8 cellular contexts compared by ENCODE assay signal in the genomic region with DNA sequence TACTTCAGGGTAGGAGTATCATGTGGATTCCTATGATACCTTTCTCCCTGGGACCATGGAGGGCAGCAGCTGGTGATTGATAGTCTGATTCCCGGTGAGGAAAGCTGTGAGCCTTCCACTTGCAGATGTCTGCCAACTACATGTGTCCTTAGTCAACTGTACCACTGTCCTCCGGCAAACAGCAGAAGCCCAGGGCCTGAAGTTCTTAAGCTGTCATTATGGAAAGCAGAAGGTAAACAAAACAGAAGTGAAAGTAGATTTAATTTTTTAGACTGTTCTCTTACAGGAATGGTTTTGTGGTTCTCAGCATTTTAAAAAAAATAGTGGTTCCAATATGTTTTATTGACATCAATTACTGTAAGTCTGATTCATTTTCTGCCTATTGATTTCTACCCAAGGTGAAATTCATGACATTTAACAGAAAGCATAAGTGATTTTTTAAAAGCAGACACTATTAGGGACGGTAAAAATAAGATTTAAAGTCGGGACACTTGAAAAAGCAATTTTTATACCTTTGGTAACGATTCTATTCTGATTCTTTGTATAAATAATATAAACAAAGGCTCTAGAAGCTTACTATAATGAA. TPM values are rescaled to one million over a fixed set of nuclear protein-coding genes. Genes with fewer than 3 reads are reported as not detected.
DNase-seq lines count a peak whose midpoint lies in the region; ATAC-seq and TF ChIP-seq lines count a peak whose summit lies in the region.

No MANE protein-coding gene starts in this region.

- H3K79me2 ChIP-seq in MM.1S (ENCODE audit: low read length), result peaks cover 39% of the 10 kb centered on the region

- no peak overlapping the region for H3K27ac ChIP-seq in MM.1S (ENCODE audit: low read length)

- intact Hi-C loops in activated B cell treated with CpG ODN at 0.5 μM for 24 hours (cut with micrococcal nuclease), result loop anchor here (1.0 to 2.0 kb wide), 4 partner anchors 14 to 69 kb away; a partner anchor contains a TSS
- intact Hi-C loops in mucosa of descending colon (cut with DNase I, micrococcal nuclease), result no loop called here

- H3K9me3 ChIP-seq in mucosa of descending colon (no peaks in the 10 kb centered on the region), MM.1S (replicated peaks; ENCODE audit: insufficient read depth, low read length) (no peaks in the 10 kb centered on the region)

- TF ChIP-seq CTCF in activated B cell treated with CpG ODN at 0.5 μM for 24 hours (IDR thresholded peaks at IDR 0.05) (no peak), mucosa of descending colon (IDR thresholded peaks at IDR 0.05) (no peak), MM.1S (IDR thresholded peaks at IDR 0.05; ENCODE audit: low read length) (no peak)

- H2AFZ ChIP-seq in MM.1S (ENCODE audit: low read length), result no peak overlapping the region

- H3F3A ChIP-seq in MM.1S (ENCODE audit: insufficient read depth, low read length), result no peaks in the 10 kb centered on the region

- no peaks in the 10 kb centered on the region for H3K9me2 ChIP-seq in MM.1S (replicated peaks; ENCODE audit: insufficient read depth, low read length)

- peaks cover 66% of the 10 kb centered on the region for H3K36me3 Mint-ChIP-seq in activated B cell treated with CpG ODN at 0.5 μM for 24 hours (ENCODE audit: low read depth)

- peak; percentile 46 for ATAC-seq in HG02610 (IDR thresholded peaks at IDR 0.05; ENCODE audit: unreplicated experiment)
- ATAC-seq in activated B cell treated with CpG ODN at 0.5 μM for 24 hours (ENCODE audit: low read depth), result peak; percentile 78
- peak; percentile 53 for ATAC-seq in mucosa of descending colon
- no peak for ATAC-seq in HG02884 (IDR thresholded peaks at IDR 0.05; ENCODE audit: unreplicated experiment)

- peak overlapping the region; percentile 79 for H3K4me3 Mint-ChIP-seq in activated B cell treated with CpG ODN at 0.5 μM for 24 hours

- H3K9ac ChIP-seq in MM.1S (ENCODE audit: low read length), result no peak overlapping the region

- no peaks in the 10 kb centered on the region for H3K9me3 Mint-ChIP-seq in activated B cell treated with CpG ODN at 0.5 μM for 24 hours

- DNase-seq in activated B cell treated with CpG ODN at 0.5 μM for 24 hours (no peak), mucosa of descending colon (no peak), NCI-H1694 (lab: John Stamatoyannopoulos, UW) (no peak), MM.1S (no peak), iPS-NIHi7 (ENCODE audit: extremely low spot score) (no peak)

- H3K4me2 ChIP-seq in MM.1S (ENCODE audit: low read depth, low read length), result no peak overlapping the region

- POLR2A ChIA-PET in activated B cell treated with CpG ODN at 0.5 μM for 24 hours (lab: Charles Lee), result interaction anchor here (0.6 to 61.9 kb wide), 10 partner anchors 9 to 440 kb away, joined by 3 to 1679 read pairs (median 8); a partner anchor contains a TSS

- no peaks in the 10 kb centered on the region for H3K36me3 ChIP-seq in mucosa of descending colon (ENCODE audit: low read depth)
- no peaks in the 10 kb centered on the region for H3K36me3 ChIP-seq in MM.1S (replicated peaks; ENCODE audit: insufficient read depth, low read length)

- no peaks in the 10 kb centered on the region for H3K27me3 ChIP-seq in MM.1S (replicated peaks; ENCODE audit: insufficient read depth, low read length)

- H3K27me3 Mint-ChIP-seq in activated B cell treated with CpG ODN at 0.5 μM for 24 hours, result no peaks in the 10 kb centered on the region

- peak overlapping the region; percentile 85 for H3K27ac Mint-ChIP-seq in activated B cell treated with CpG ODN at 0.5 μM for 24 hours

- peaks cover 75% of the 10 kb centered on the region for H3K4me1 Mint-ChIP-seq in activated B cell treated with CpG ODN at 0.5 μM for 24 hours

- H4K20me1 ChIP-seq in MM.1S (ENCODE audit: insufficient read depth, low read length), result no peaks in the 10 kb centered on the region

- CTCF ChIA-PET in activated B cell treated with CpG ODN at 0.5 μM for 24 hours (lab: Charles Lee), result interaction anchor here (1.1 to 1.4 kb wide), 6 partner anchors 8 to 42 kb away, joined by 3 to 7 read pairs (median 3); no protein-coding TSS in a partner anchor

- H3K4me3 ChIP-seq in GM08714 (ENCODE audit: low read length) (peak overlapping the region; percentile 64; the same call in 1 of the 2 replicates), mucosa of descending colon (no peak overlapping the region), MM.1S (ENCODE audit: low read length) (no peak overlapping the region)

- H3K4me1 ChIP-seq in mucosa of descending colon (ENCODE audit: low read depth), result peaks cover 7% of the 10 kb centered on the region
- 0 out of 2 replicates have a peak, but pooled peaks cover 4% of the 10 kb centered on the region for H3K4me1 ChIP-seq in MM.1S (ENCODE audit: low read length)

RNA-seq across cellular contexts. Expression of a gene that starts 36.6 kb away (rescaled TPM):
- 212 and 227 TPM in 2 replicates for total RNA-seq in activated B cell treated with CpG ODN at 0.5 μM for 24 hours
- total RNA-seq in mucosa of descending colon, result 10 to 100 TPM; 33.2 to 35.1 (median 33.4) TPM
